In the genomic region with DNA sequence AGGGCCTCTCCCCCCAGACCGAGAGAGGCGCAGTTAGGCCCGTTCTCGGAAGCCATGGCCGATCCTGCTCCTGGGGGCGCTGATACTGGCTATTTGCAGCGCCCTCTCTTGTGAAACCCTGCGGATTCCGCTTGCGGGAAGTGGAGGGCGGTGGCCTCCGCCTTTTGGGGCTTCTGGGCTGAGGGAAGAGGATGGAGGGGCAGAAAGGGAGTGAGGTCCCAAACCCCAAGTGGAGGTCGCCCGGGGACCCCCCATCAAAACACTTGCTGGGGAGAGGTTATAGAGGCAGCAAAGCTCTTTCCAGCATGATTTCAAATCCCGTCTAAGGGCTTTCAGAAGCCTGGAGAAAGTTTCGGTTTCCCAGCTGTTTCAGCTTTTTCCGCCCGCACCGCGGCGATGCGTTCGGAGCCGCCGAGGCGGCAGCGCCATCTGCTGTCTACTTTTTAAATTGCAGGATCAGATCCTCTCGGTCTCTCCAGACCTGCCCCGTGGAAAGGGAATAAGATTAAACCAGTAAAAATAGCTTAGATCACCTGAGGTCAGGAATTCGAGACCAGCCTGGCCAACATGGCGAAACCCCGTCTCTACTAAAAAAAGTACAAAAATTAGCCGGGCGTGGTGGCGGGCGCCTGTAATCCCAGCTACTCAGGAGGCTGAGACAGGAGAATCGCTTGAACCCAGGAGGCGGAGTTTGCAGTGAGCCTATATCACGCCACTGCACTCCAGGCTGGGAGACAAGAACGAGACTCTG, we compare ENCODE assay signal across 8 cellular contexts. TPM values are rescaled to one million over a fixed set of nuclear protein-coding genes. Genes with fewer than 3 reads are reported as not detected.
DNase-seq lines count a peak whose midpoint lies in the region; ATAC-seq and TF ChIP-seq lines count a peak whose summit lies in the region.

No MANE protein-coding gene starts in this region.

- H2AFZ ChIP-seq in OCI-LY1 (ENCODE audit: low read length) = no peak overlapping the region

- no peaks in the 10 kb centered on the region for H3K79me2 ChIP-seq in OCI-LY1 (ENCODE audit: insufficient read depth, low read length)

- TF ChIP-seq CTCF in OCI-LY1 (IDR thresholded peaks at IDR 0.05; ENCODE audit: low read length) (peak; percentile 73), esophagus squamous epithelium (IDR thresholded peaks at IDR 0.05) (peak; percentile 89 to 96 (median 93))

- H3K9me2 ChIP-seq in OCI-LY1 (ENCODE audit: low read depth, low read length) = no peaks in the 10 kb centered on the region

- H3K4me2 ChIP-seq in OCI-LY1 (ENCODE audit: low read length) = peak overlapping the region; percentile 52

- no peak overlapping the region for H3K4me3 ChIP-seq in OCI-LY1 (ENCODE audit: low read depth, low read length, poor library complexity, severe bottlenecking)
- H3K4me3 ChIP-seq in esophagus squamous epithelium = peak overlapping the region; percentile 21 to 68 (median 54)
- H3K4me3 ChIP-seq in muscle layer of duodenum (ENCODE audit: low read depth in 1 of 2, low read length in 2 of 2) = peak overlapping the region; percentile 64 to 67

- DNase-seq in DMS 273 (lab: John Stamatoyannopoulos, UW; ENCODE audit: unreplicated experiment) (peak; percentile 92), esophagus squamous epithelium (lab: John Stamatoyannopoulos, UW) (no peak)
- DNase-seq in activated T-cell treated with anti-CD3 and anti-CD28 coated beads, Interleukin-2, amount 50 U/mL, for 48 hours = peak; percentile 89 to 90
- DNase-seq in stimulated activated CD8-positive, alpha-beta memory T cell treated with anti-CD3 and anti-CD28 coated beads, Interleukin-4, amount 100 ng/mL, for 24 hours (ENCODE audit: low read depth) = peak; percentile 70

- peak; percentile 39 for ATAC-seq in HG02885 (IDR thresholded peaks at IDR 0.05; ENCODE audit: poor library complexity, unreplicated experiment)
- ATAC-seq in GM21381 (IDR thresholded peaks at IDR 0.05; ENCODE audit: unreplicated experiment) = no peak

- intact Hi-C loops in esophagus squamous epithelium (cut with DNase I) = loop anchor here (5.0 kb wide), 2 partner anchors 142 to 293 kb away; no protein-coding TSS in a partner anchor

- H3K36me3 ChIP-seq in OCI-LY1 (ENCODE audit: insufficient read depth, low read length) (no peaks in the 10 kb centered on the region; the same call in 1 of the 2 replicates), esophagus squamous epithelium (no peaks in the 10 kb centered on the region), muscle layer of duodenum (ENCODE audit: control insufficient read depth in 1 of 2, insufficient read depth in 2 of 2, low read length in 2 of 2) (no peaks in the 10 kb centered on the region)

- H3K27me3 ChIP-seq in OCI-LY1 (ENCODE audit: insufficient read depth, low read length) (0 out of 2 replicates have a peak, but pooled peaks cover 3% of the 10 kb centered on the region), esophagus squamous epithelium (no peaks in the 10 kb centered on the region), muscle layer of duodenum (ENCODE audit: low read depth, low read length) (no peaks in the 10 kb centered on the region)

- H3K9me3 ChIP-seq in OCI-LY1 (ENCODE audit: low read length) (no peaks in the 10 kb centered on the region), esophagus squamous epithelium (no peaks in the 10 kb centered on the region), muscle layer of duodenum (ENCODE audit: control insufficient read depth in 1 of 2, low read length in 2 of 2) (no peaks in the 10 kb centered on the region)

- no peak for TF ChIP-seq POLR2A in esophagus squamous epithelium (IDR thresholded peaks at IDR 0.05)

- H3K9ac ChIP-seq in OCI-LY1 (ENCODE audit: low read length) = no peak overlapping the region; the same call in 1 of the 2 replicates

- H3K27ac ChIP-seq in OCI-LY1 (ENCODE audit: low read depth, low read length, poor library complexity, severe bottlenecking) (no peak overlapping the region), esophagus squamous epithelium (peak overlapping the region; percentile 6 to 74 (median 72)), muscle layer of duodenum (ENCODE audit: low read length) (peak overlapping the region; percentile 33)

- H4K20me1 ChIP-seq in OCI-LY1 (ENCODE audit: insufficient read depth, low read length) = no peaks in the 10 kb centered on the region

- H3K4me1 ChIP-seq in OCI-LY1 (ENCODE audit: insufficient read depth, low read length, severe bottlenecking) = peaks cover 3% of the 10 kb centered on the region
- H3K4me1 ChIP-seq in esophagus squamous epithelium = peaks cover 7 to 44% (median 30%) of the 10 kb centered on the region in 3 donors
- peaks cover 0 to 15% of the 10 kb centered on the region in 2 donors for H3K4me1 ChIP-seq in muscle layer of duodenum (ENCODE audit: control insufficient read depth in 1 of 2, insufficient read depth in 2 of 2, low read length in 2 of 2)

- H3F3A ChIP-seq in OCI-LY1 (ENCODE audit: insufficient read depth, low read length) = 0 out of 2 replicates have a peak, but pooled peaks cover 2% of the 10 kb centered on the region

- WGBS in esophagus squamous epithelium, 2 donors = 10 to 17% methylated on average over 29 to 34 of the region's 40 CpGs

RNA-seq across cellular contexts. Expression of gene SNX20, which starts 15.8 kb away (rescaled TPM):
- total RNA-seq in esophagus squamous epithelium = 1 to 10 TPM in 2 of 4 donors, under 1 TPM in 2; 0.38 to 2.9 (median 1.7) TPM

RNA-seq across cellular contexts. Expression of gene NOD2, which starts 28.1 kb away (rescaled TPM):
- total RNA-seq in esophagus squamous epithelium = 10 to 100 TPM; 10.5 to 28.1 (median 21.6) TPM
